17 cellular contexts compared by ENCODE assay signal in genomic region chrX:2397648-2398340, GRCh38.
DNase-seq lines count a peak whose midpoint lies in the region; TF ChIP-seq lines count a peak whose summit lies in the region.
"Had no signal": no experiment of that assay in that cellular context is flagged by ENCODE, and none has a peak within 500 bp of the region (broad histone marks: within the 10 kb centered on the region; RNA-seq: fewer than 3 reads in every experiment).

No MANE protein-coding gene starts in this region.

- H3K36me3 ChIP-seq in brain microvascular endothelial cell (replicated peaks): no peaks in the 10 kb centered on the region
- no peaks in the 10 kb centered on the region for H3K36me3 ChIP-seq in esophagus squamous epithelium
- H3K36me3 ChIP-seq: SJCRH30, vagina had no signal

- peaks cover 0 to 26% (median 7%) of the 10 kb centered on the region in 3 donors for H3K4me1 ChIP-seq in esophagus squamous epithelium
- H3K4me1 ChIP-seq: SJCRH30 had no signal

- H3K27me3 ChIP-seq in brain microvascular endothelial cell (replicated peaks) (no peaks in the 10 kb centered on the region), esophagus squamous epithelium (no peaks in the 10 kb centered on the region)
- H3K27me3 ChIP-seq: SJCRH30, vagina had no signal

- H3K4me3 ChIP-seq in brain microvascular endothelial cell (ENCODE audit: low read depth, low read length): no peak overlapping the region
- no peak overlapping the region for H3K4me3 ChIP-seq in esophagus squamous epithelium
- no peak overlapping the region for H3K4me3 ChIP-seq in coronary artery
- H3K4me3 ChIP-seq: SJCRH30, vagina had no signal

- TF ChIP-seq CTCF in brain microvascular endothelial cell (IDR thresholded peaks at IDR 0.05; ENCODE audit: low read depth, low read length, missing control alignments) (no peak), esophagus squamous epithelium (IDR thresholded peaks at IDR 0.05) (no peak), coronary artery (IDR thresholded peaks at IDR 0.05) (no peak)

- 68 to 75% methylated on average over 18 of the region's 18 CpGs for WGBS in esophagus squamous epithelium, 2 donors

- intact Hi-C loops in esophagus squamous epithelium (cut with DNase I): no loop called here

- H3K27ac ChIP-seq in brain microvascular endothelial cell (no peak overlapping the region), esophagus squamous epithelium (no peak overlapping the region), coronary artery (no peak overlapping the region)
- H3K27ac ChIP-seq: SJCRH30, vagina, WERI-Rb-1 had no signal

- H3K9me3 ChIP-seq in esophagus squamous epithelium: no peaks in the 10 kb centered on the region
- H3K9me3 ChIP-seq: SJCRH30, vagina had no signal

- no peak for TF ChIP-seq POLR2A in esophagus squamous epithelium (IDR thresholded peaks at IDR 0.05)

- DNase-seq in ACHN (peak; percentile 33), HT1080 (ENCODE audit: low read depth) (peak; percentile 40), brain microvascular endothelial cell (peak; percentile 56), iris pigment epithelial cell (ENCODE audit: low read depth) (peak; percentile 67), esophagus squamous epithelium (lab: John Stamatoyannopoulos, UW) (no peak), NCI-H524 (lab: John Stamatoyannopoulos, UW) (no peak), coronary artery (ENCODE audit: low spot score) (no peak)
- no peak for DNase-seq in central memory CD4-positive, alpha-beta T cell
- DNase-seq: activated CD8-positive, alpha-beta memory T cell treated with anti-CD3 and anti-CD28 coated beads, Interleukin-2, amount 50 U/mL, for 4 hours; amygdala; DMS53; H7; NCI-H1436 treated with DMSO at 0.1 percent for 48 hours; SJCRH30; stimulated activated CD4-positive, alpha-beta T cell treated with anti-CD3 and anti-CD28 coated beads, Interleukin-4, amount 100 ng/mL, for 1 hour; WERI-Rb-1 had no signal

- in situ Hi-C loops in ACHN (cut with HindIII; ENCODE audit: low pct_ligation_motif_present, low pct_unique_long_range_greater_than_20kb, low sequenced_read_pairs): no loop called here
- in situ Hi-C loops in brain microvascular endothelial cell (cut with HindIII; ENCODE audit: low pct_ligation_motif_present, low sequenced_read_pairs): no loop called here

Comparison
In these comparisons a context has a peak if more than half of its experiments do, and no peak if none do; other contexts are left out.
1. DNase-seq: peak in ACHN (single experiment), HT1080 (single experiment), brain microvascular endothelial cell (single experiment) and iris pigment epithelial cell (single experiment); none in esophagus squamous epithelium (single experiment), NCI-H524 (0 of 2), central memory CD4-positive, alpha-beta T cell (single experiment) and coronary artery (single experiment).